In the genomic region with DNA sequence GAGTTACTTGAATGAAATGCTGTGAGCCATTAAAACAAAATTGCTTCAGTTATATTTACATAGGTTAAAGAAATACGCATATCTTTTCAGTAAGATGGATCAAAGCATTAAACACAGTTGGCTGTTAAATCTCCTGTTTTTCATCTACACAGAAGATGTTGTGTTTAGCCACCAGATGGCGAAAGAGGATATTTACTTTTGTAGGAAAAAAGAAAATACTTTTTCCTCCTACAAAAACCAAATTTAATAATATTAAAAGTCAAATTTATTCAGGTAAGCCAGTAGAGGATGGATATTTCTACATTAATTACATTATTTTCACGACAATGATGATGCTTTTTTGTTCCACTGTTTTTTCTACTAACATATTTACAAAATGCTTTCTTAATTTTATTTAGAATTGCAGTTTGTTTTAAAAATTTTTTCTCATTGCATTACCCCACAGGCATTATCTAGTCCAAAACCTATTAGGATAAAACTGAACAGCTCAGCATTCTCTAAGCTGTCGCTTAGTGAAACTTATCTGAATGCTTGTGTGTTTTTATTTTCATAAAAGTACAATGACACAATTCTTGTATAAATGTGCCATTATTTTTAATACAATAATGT, we compare ENCODE assay signal across 9 cellular contexts.
DNase-seq lines count a peak whose midpoint lies in the region; ATAC-seq, FAIRE-seq and TF ChIP-seq lines count a peak whose summit lies in the region.
"Had no signal": no experiment of that assay in that cellular context is flagged by ENCODE, and none has a peak within 500 bp of the region (broad histone marks: within the 10 kb centered on the region; RNA-seq: fewer than 3 reads in every experiment).

No MANE protein-coding gene starts in this region.

- H4K8ac ChIP-seq in mesenchymal stem cell (ENCODE audit: low read length): no peak overlapping the region

- H3K27me3 ChIP-seq in astrocyte (ENCODE audit: insufficient read depth, low read length) (no peaks in the 10 kb centered on the region), mesenchymal stem cell (ENCODE audit: control insufficient read depth in 1 of 2, insufficient read depth in 1 of 2, low read length in 2 of 2) (no peaks in the 10 kb centered on the region)

- H2BK5ac ChIP-seq in mesenchymal stem cell (ENCODE audit: low read depth, low read length, poor library complexity, severe bottlenecking): no peak overlapping the region

- no peaks in the 10 kb centered on the region for H3K36me3 ChIP-seq in astrocyte (ENCODE audit: insufficient read depth, low read length)
- no peaks in the 10 kb centered on the region for H3K36me3 ChIP-seq in mesenchymal stem cell (ENCODE audit: control insufficient read depth in 1 of 2, insufficient read depth in 2 of 2, low read depth in 1 of 2, low read length in 2 of 2)
- H3K36me3 ChIP-seq in mucosa of descending colon (ENCODE audit: low read depth): no peaks in the 10 kb centered on the region

- no peak for ATAC-seq in mucosa of descending colon
- ATAC-seq: naive thymus-derived CD4-positive, alpha-beta T cell had no signal

- TF ChIP-seq CTCF in astrocyte (IDR thresholded peaks at IDR 0.05; ENCODE audit: insufficient read depth, low read depth, low read length) (peak; percentile 60), mucosa of descending colon (IDR thresholded peaks at IDR 0.05) (no peak)

- no peak overlapping the region for H3K23ac ChIP-seq in mesenchymal stem cell (ENCODE audit: low read length in 2 of 2)

- no peak overlapping the region for H3K4me2 ChIP-seq in astrocyte (ENCODE audit: low read length)
- H3K4me2 ChIP-seq in mesenchymal stem cell (ENCODE audit: low read length, poor library complexity, severe bottlenecking): no peak overlapping the region

- H2BK12ac ChIP-seq in mesenchymal stem cell (ENCODE audit: low read length in 2 of 2): no peak overlapping the region

- H3K4me3 ChIP-seq in astrocyte (ENCODE audit: insufficient read depth, low read depth, low read length) (no peak overlapping the region), mesenchymal stem cell (ENCODE audit: insufficient read depth in 1 of 2, low read depth in 1 of 2, low read length in 2 of 2) (no peak overlapping the region), mucosa of descending colon (no peak overlapping the region)

- no peak overlapping the region for H2BK15ac ChIP-seq in mesenchymal stem cell (ENCODE audit: low read depth, poor library complexity, severe bottlenecking)

- FAIRE-seq in astrocyte (lab: Jason Lieb, UNC): no peak

- WGBS in mesenchymal stem cell: no CpG with 5 or more reads among the region's 4 CpGs

- no peak overlapping the region for H3K27ac Mint-ChIP-seq in astrocyte (ENCODE audit: unreplicated experiment)
- H3K27ac Mint-ChIP-seq: naive thymus-derived CD4-positive, alpha-beta T cell had no signal

- H3K9me3 ChIP-seq in astrocyte (ENCODE audit: insufficient read depth, low read depth, low read length) (no peaks in the 10 kb centered on the region), mesenchymal stem cell (ENCODE audit: control insufficient read depth, low read length) (no peaks in the 10 kb centered on the region), mucosa of descending colon (no peaks in the 10 kb centered on the region)

- DNase-seq in G401 (ENCODE audit: low spot score): peak; percentile 8
- DNase-seq in NAMALWA (ENCODE audit: low spot score): peak; percentile 46
- no peak for DNase-seq in astrocyte (ENCODE audit: low read depth)
- DNase-seq in mesenchymal stem cell: peak; percentile 25
- DNase-seq in cerebellar nuclear complex (lab: John Stamatoyannopoulos, UW): no peak
- DNase-seq in glomerular visceral epithelial cell (ENCODE audit: extremely low spot score): no peak
- DNase-seq in mucosa of descending colon: no peak
- DNase-seq in epidermal melanocyte (ENCODE audit: insufficient read length, low spot score): no peak
- DNase-seq: naive thymus-derived CD4-positive, alpha-beta T cell had no signal

- no peaks in the 10 kb centered on the region for H3K36me3 Mint-ChIP-seq in astrocyte (ENCODE audit: low read depth, unreplicated experiment)
- H3K36me3 Mint-ChIP-seq: naive thymus-derived CD4-positive, alpha-beta T cell had no signal

- H3K9me3 Mint-ChIP-seq in astrocyte (ENCODE audit: unreplicated experiment): no peaks in the 10 kb centered on the region

- H3K27me3 Mint-ChIP-seq in astrocyte (ENCODE audit: low read depth, unreplicated experiment): no peaks in the 10 kb centered on the region
- H3K27me3 Mint-ChIP-seq: naive thymus-derived CD4-positive, alpha-beta T cell had no signal

- H3K27ac ChIP-seq in astrocyte (ENCODE audit: low read depth, low read length): no peak overlapping the region
- no peak overlapping the region for H3K27ac ChIP-seq in mesenchymal stem cell (ENCODE audit: low read length, poor library complexity, severe bottlenecking)

- no peak overlapping the region for H3K14ac ChIP-seq in mesenchymal stem cell (ENCODE audit: low read length in 2 of 2)

- no peak overlapping the region for H3K4me3 Mint-ChIP-seq in astrocyte (ENCODE audit: unreplicated experiment)
- H3K4me3 Mint-ChIP-seq: naive thymus-derived CD4-positive, alpha-beta T cell had no signal

- H3K4ac ChIP-seq in mesenchymal stem cell (ENCODE audit: low read depth in 1 of 2, low read length in 2 of 2): no peak overlapping the region

- H3K4me1 ChIP-seq in astrocyte (ENCODE audit: insufficient read depth, low read length) (peaks cover 16% of the 10 kb centered on the region), mesenchymal stem cell (ENCODE audit: control insufficient read depth, insufficient read depth, low read depth, low read length) (peaks cover 3% of the 10 kb centered on the region), mucosa of descending colon (ENCODE audit: low read depth) (peaks cover 4% of the 10 kb centered on the region)

- in situ Hi-C loops in G401 (cut with HindIII; ENCODE audit: low sequenced_read_pairs): no loop called here

- H2BK120ac ChIP-seq in mesenchymal stem cell (ENCODE audit: low read depth, low read length): no peak overlapping the region

- peaks cover 11% of the 10 kb centered on the region for H3K4me1 Mint-ChIP-seq in astrocyte (ENCODE audit: low read depth, unreplicated experiment)
- H3K4me1 Mint-ChIP-seq: naive thymus-derived CD4-positive, alpha-beta T cell had no signal

- H3K79me2 ChIP-seq in astrocyte (ENCODE audit: insufficient read depth, low read length): no peaks in the 10 kb centered on the region

- H3K9ac ChIP-seq in astrocyte (ENCODE audit: low read length): no peak overlapping the region
- peak overlapping the region; percentile 48 for H3K9ac ChIP-seq in mesenchymal stem cell (ENCODE audit: low read length)

- H2AFZ ChIP-seq in astrocyte (ENCODE audit: low read depth, low read length) (no peak overlapping the region), mesenchymal stem cell (ENCODE audit: low read depth, low read length) (no peak overlapping the region)

- no peak overlapping the region for H4K91ac ChIP-seq in mesenchymal stem cell (ENCODE audit: low read length)

- intact Hi-C loops in mucosa of descending colon (cut with DNase I, micrococcal nuclease): no loop called here

- H3K79me1 ChIP-seq in mesenchymal stem cell (replicated peaks; ENCODE audit: low read length, poor library complexity, severe bottlenecking): no peaks in the 10 kb centered on the region

- H2AK5ac ChIP-seq in mesenchymal stem cell (ENCODE audit: low read length, severe bottlenecking): no peak overlapping the region

- H4K20me1 ChIP-seq in astrocyte (ENCODE audit: insufficient read depth, low read length): no peaks in the 10 kb centered on the region

- no peak overlapping the region for H3K18ac ChIP-seq in mesenchymal stem cell (ENCODE audit: low read depth in 1 of 2, low read length in 2 of 2)

Comparison
In these comparisons a context has a peak if more than half of its experiments do, and no peak if none do; other contexts are left out.
1. DNase-seq: peak in G401 (single experiment), NAMALWA (single experiment) and mesenchymal stem cell (single experiment); none in astrocyte (single experiment), cerebellar nuclear complex (0 of 2), glomerular visceral epithelial cell (single experiment), mucosa of descending colon (0 of 3) and epidermal melanocyte (single experiment).